1 cellular context compared by ENCODE assay signal in the genomic region with DNA sequence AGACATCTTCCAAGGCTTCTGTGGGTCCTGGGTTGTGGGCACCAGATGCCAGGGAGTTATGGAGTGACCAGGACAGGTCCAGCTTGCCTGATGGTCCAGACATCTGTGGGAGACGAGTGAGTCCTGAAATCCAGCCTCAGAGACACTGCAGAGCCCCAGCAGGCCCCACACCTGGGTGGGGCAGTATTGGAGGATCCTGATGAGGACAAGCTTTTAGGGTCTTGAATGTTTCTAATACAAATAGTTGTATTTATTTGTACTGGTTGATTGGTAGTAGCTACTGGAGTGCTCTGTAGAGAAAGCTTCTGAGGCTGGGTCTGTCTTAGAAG.
TF ChIP-seq lines count a peak whose summit lies in the region.

No MANE protein-coding gene starts in this region.

TF ChIP-seq in HCT116, 20 proteins besides CTCF, POLR2A, EP300 and RAD21 (continued from another document):
- TF ChIP-seq, protein P1, sequence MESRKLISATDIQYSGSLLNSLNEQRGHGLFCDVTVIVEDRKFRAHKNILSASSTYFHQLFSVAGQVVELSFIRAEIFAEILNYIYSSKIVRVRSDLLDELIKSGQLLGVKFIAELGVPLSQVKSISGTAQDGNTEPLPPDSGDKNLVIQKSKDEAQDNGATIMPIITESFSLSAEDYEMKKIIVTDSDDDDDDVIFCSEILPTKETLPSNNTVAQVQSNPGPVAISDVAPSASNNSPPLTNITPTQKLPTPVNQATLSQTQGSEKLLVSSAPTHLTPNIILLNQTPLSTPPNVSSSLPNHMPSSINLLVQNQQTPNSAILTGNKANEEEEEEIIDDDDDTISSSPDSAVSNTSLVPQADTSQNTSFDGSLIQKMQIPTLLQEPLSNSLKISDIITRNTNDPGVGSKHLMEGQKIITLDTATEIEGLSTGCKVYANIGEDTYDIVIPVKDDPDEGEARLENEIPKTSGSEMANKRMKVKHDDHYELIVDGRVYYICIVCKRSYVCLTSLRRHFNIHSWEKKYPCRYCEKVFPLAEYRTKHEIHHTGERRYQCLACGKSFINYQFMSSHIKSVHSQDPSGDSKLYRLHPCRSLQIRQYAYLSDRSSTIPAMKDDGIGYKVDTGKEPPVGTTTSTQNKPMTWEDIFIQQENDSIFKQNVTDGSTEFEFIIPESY (IDR thresholded peaks at IDR 0.05; ENCODE audit: extremely low read depth, insufficient replicate concordance, low read length), result no peak
